ENCODE assay signal across 10 cellular contexts in genomic region chr5:150473673-150474358, GRCh38. TPM values are rescaled to one million over a fixed set of nuclear protein-coding genes. Genes with fewer than 3 reads are reported as not detected.
DNase-seq lines count a peak whose midpoint lies in the region; ATAC-seq and TF ChIP-seq lines count a peak whose summit lies in the region.
"Had no signal": no experiment of that assay in that cellular context is flagged by ENCODE, and none has a peak within 500 bp of the region (broad histone marks: within the 10 kb centered on the region; RNA-seq: fewer than 3 reads in every experiment).

No MANE protein-coding gene starts in this region.

- ATAC-seq in GM21619 (IDR thresholded peaks at IDR 0.05; ENCODE audit: unreplicated experiment) = no peak

- peak; percentile 88 for DNase-seq in AG10803 (ENCODE audit: low read depth)
- DNase-seq in cerebellar cortex (ENCODE audit: low spot score) = peak; percentile 75
- DNase-seq in stimulated activated naive CD4-positive, alpha-beta T cell treated with Interleukin-2 at 50 U/mL for 16 hours (lab: John Stamatoyannopoulos, UW) = no peak
- no peak for DNase-seq in epidermal melanocyte (ENCODE audit: insufficient read length, low spot score)
- DNase-seq in NCI-H2107 (lab: John Stamatoyannopoulos, UW) = no peak
- DNase-seq: MM.1S had no signal

- 40 to 83% methylated on average over 3 to 4 of the region's 12 CpGs for WGBS in mesodermal cell (ENCODE audit: insufficient coverage in 2 of 2), 2 experiments

- H3K27ac ChIP-seq in mesodermal cell (ENCODE audit: low read depth, low read length, severe bottlenecking) = peak overlapping the region; percentile 83
- H3K27ac ChIP-seq: BLaER1 had no signal

- H3K36me3 ChIP-seq in mesodermal cell (ENCODE audit: control insufficient read depth, insufficient read depth, low read length) = no peaks in the 10 kb centered on the region
- H3K36me3 ChIP-seq: BLaER1 had no signal

- no peaks in the 10 kb centered on the region for H3K9me3 ChIP-seq in mesodermal cell (ENCODE audit: control insufficient read depth, low read length)
- H3K9me3 ChIP-seq: BLaER1 had no signal

- peak; percentile 100 for TF ChIP-seq EP300 in Ishikawa (IDR thresholded peaks at IDR 0.05; ENCODE audit: borderline replicate concordance)

- H3K4me1 ChIP-seq in mesodermal cell (ENCODE audit: control insufficient read depth, insufficient read depth, low read length, poor library complexity, severe bottlenecking) = peaks cover 36% of the 10 kb centered on the region

- no peak for TF ChIP-seq CTCF in AG10803 (conservative IDR thresholded peaks at IDR 0.05; ENCODE audit: low read length)

- H3K4me3 ChIP-seq in AG10803 (ENCODE audit: low read length) (no peak overlapping the region), mesodermal cell (ENCODE audit: extremely low read depth, insufficient read depth, low read length, poor library complexity, severe bottlenecking) (no peak overlapping the region)
- H3K4me3 ChIP-seq: BLaER1 had no signal

- TF ChIP-seq RAD21 in Ishikawa (IDR thresholded peaks at IDR 0.05; ENCODE audit: low read depth) = peak; percentile 36; the same call in 1 of the 2 replicates

TF ChIP-seq in Ishikawa, 13 proteins besides CTCF, POLR2A, EP300 and RAD21:
- TF ChIP-seq MAX (IDR thresholded peaks at IDR 0.05) (peak; percentile 83), EGR1 (IDR thresholded peaks at IDR 0.05) (no peak), TEAD4 (IDR thresholded peaks at IDR 0.05) (peak; percentile 100), NFIC (IDR thresholded peaks at IDR 0.05) (peak; percentile 95), CREB1 (IDR thresholded peaks at IDR 0.05; ENCODE audit: low read depth) (no peak), TCF12 (IDR thresholded peaks at IDR 0.05; ENCODE audit: low read depth) (peak; percentile 99), TAF1 (IDR thresholded peaks at IDR 0.05; ENCODE audit: low read depth) (no peak; the same call in 1 of the 2 replicates), ZBTB7A (IDR thresholded peaks at IDR 0.05; ENCODE audit: low read depth) (peak; percentile 51; the same call in 1 of the 2 replicates), FOXM1 (IDR thresholded peaks at IDR 0.05; ENCODE audit: borderline replicate concordance, low read depth) (peak; percentile 99), YY1 (IDR thresholded peaks at IDR 0.05; ENCODE audit: low read depth) (0 out of 2 replicates have a peak, but pooled peaks have one; percentile 47), CEBPB (IDR thresholded peaks at IDR 0.05) (peak; percentile 64; the same call in 1 of the 2 replicates)
- TF ChIP-seq, protein P1, sequence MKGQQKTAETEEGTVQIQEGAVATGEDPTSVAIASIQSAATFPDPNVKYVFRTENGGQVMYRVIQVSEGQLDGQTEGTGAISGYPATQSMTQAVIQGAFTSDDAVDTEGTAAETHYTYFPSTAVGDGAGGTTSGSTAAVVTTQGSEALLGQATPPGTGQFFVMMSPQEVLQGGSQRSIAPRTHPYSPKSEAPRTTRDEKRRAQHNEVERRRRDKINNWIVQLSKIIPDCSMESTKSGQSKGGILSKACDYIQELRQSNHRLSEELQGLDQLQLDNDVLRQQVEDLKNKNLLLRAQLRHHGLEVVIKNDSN (IDR thresholded peaks at IDR 0.05) = peak; percentile 34; the same call in 1 of the 2 replicates
- TF ChIP-seq, protein P2, sequence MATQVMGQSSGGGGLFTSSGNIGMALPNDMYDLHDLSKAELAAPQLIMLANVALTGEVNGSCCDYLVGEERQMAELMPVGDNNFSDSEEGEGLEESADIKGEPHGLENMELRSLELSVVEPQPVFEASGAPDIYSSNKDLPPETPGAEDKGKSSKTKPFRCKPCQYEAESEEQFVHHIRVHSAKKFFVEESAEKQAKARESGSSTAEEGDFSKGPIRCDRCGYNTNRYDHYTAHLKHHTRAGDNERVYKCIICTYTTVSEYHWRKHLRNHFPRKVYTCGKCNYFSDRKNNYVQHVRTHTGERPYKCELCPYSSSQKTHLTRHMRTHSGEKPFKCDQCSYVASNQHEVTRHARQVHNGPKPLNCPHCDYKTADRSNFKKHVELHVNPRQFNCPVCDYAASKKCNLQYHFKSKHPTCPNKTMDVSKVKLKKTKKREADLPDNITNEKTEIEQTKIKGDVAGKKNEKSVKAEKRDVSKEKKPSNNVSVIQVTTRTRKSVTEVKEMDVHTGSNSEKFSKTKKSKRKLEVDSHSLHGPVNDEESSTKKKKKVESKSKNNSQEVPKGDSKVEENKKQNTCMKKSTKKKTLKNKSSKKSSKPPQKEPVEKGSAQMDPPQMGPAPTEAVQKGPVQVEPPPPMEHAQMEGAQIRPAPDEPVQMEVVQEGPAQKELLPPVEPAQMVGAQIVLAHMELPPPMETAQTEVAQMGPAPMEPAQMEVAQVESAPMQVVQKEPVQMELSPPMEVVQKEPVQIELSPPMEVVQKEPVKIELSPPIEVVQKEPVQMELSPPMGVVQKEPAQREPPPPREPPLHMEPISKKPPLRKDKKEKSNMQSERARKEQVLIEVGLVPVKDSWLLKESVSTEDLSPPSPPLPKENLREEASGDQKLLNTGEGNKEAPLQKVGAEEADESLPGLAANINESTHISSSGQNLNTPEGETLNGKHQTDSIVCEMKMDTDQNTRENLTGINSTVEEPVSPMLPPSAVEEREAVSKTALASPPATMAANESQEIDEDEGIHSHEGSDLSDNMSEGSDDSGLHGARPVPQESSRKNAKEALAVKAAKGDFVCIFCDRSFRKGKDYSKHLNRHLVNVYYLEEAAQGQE (IDR thresholded peaks at IDR 0.05; ENCODE audit: low read depth) = no peak

RNA-seq across cellular contexts. Expression of gene RPS14, which starts 24.3 kb away (rescaled TPM):
- 2,100 TPM for polyA plus RNA-seq in mesodermal cell (2013, experiment 1 of 2)
- polyA plus RNA-seq in mesodermal cell (2013, experiment 2 of 2) = 1,972 TPM

RNA-seq across cellular contexts. Expression of gene NDST1, which starts 34.1 kb away (rescaled TPM):
- 42.0 TPM for polyA plus RNA-seq in mesodermal cell (2013, experiment 1 of 2)
- 35.8 TPM for polyA plus RNA-seq in mesodermal cell (2013, experiment 2 of 2)

Comparison
In these comparisons a context has a peak if more than half of its experiments do, and no peak if none do; other contexts are left out.
1. DNase-seq: peak in AG10803 (single experiment) and cerebellar cortex (single experiment); none in stimulated activated naive CD4-positive, alpha-beta T cell treated with Interleukin-2 at 50 U/mL for 16 hours (single experiment), epidermal melanocyte (single experiment) and NCI-H2107 (single experiment).